Comparison of ENCODE assay signal across 11 cellular contexts in the genomic region with DNA sequence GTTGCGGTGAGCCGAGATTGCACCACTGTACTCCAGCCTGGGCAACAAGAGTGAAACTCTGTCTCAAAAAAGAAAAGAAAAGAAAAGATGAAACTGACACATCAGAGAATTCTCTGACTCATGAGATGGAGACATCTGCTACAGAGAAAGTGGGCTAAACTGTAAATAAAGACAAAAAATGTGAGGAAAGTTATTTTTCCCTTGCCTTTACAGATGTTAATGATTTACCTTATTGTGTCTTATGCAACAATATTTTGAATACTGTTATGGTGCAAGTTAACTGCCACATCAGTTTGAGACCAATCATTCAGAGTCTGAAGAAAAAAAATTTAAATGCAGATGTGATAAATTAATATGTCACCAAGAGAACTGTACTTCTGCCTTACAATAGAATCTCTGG.
"Had no signal": no experiment of that assay in that cellular context is flagged by ENCODE, and none has a peak within 500 bp of the region (broad histone marks: within the 10 kb centered on the region; RNA-seq: fewer than 3 reads in every experiment).

No MANE protein-coding gene starts in this region.

- H3K36me3 ChIP-seq: brain microvascular endothelial cell, heart left ventricle, pancreas, tibial nerve had no signal

- ATAC-seq: left ventricle myocardium superior had no signal

- DNase-seq: activated naive CD4-positive, alpha-beta T cell treated with anti-CD3 and anti-CD28 coated beads, Interleukin-2, amount 50 U/mL, for 16 hours; amygdala; brain microvascular endothelial cell; dermis blood vessel endothelial cell; erythroblast; foreskin melanocyte; heart left ventricle; left ventricle myocardium superior; pancreas; T-helper 2 cell had no signal

- H3K27ac ChIP-seq: brain microvascular endothelial cell, pancreas had no signal

- H3K4me3 ChIP-seq: heart left ventricle, pancreas, tibial nerve had no signal

- H3K27me3 ChIP-seq: brain microvascular endothelial cell, heart left ventricle, pancreas, tibial nerve had no signal

- H3K9me3 ChIP-seq: heart left ventricle, pancreas, tibial nerve had no signal
